8 cellular contexts compared by ENCODE assay signal in genomic region chr1:92461364-92462097, GRCh38. TPM values are rescaled to one million over a fixed set of nuclear protein-coding genes. Genes with fewer than 3 reads are reported as not detected.
DNase-seq lines count a peak whose midpoint lies in the region; ATAC-seq and TF ChIP-seq lines count a peak whose summit lies in the region.

No MANE protein-coding gene starts in this region.

- H3K9me3 Mint-ChIP-seq in immature natural killer cell: no peaks in the 10 kb centered on the region

- DNase-seq in HCT116 (ENCODE audit: low read depth, low spot score) (no peak), MM.1S (peak; percentile 88), immature natural killer cell (peak in 2 of 3 donors; percentile 10 to 24), tibial nerve (ENCODE audit: low spot score in 2 of 2) (no peak), NCI-H1930 (lab: John Stamatoyannopoulos, UW) (no peak), H4 (ENCODE audit: low spot score) (no peak)
- no peak for DNase-seq in effector CD4-positive, alpha-beta T cell

- no peaks in the 10 kb centered on the region for H3K79me2 ChIP-seq in HCT116 (ENCODE audit: insufficient read depth, low read length)
- H3K79me2 ChIP-seq in MM.1S (ENCODE audit: low read length): no peaks in the 10 kb centered on the region

- peak; percentile 29; the same call in 1 of the 2 replicates for TF ChIP-seq RAD21 in HCT116 (IDR thresholded peaks at IDR 0.05; ENCODE audit: low read depth)

- H3K4me3 Mint-ChIP-seq in immature natural killer cell: peak overlapping the region; percentile 1 to 53 (median 25)

- no peaks in the 10 kb centered on the region for H3K36me3 ChIP-seq in HCT116 (ENCODE audit: control insufficient read depth in 1 of 2, insufficient read depth in 2 of 2, low read length in 2 of 2)
- no peaks in the 10 kb centered on the region for H3K36me3 ChIP-seq in MM.1S (replicated peaks; ENCODE audit: insufficient read depth, low read length)
- H3K36me3 ChIP-seq in tibial nerve: no peaks in the 10 kb centered on the region

- no peak overlapping the region for H3K4me2 ChIP-seq in HCT116 (ENCODE audit: low read length)
- H3K4me2 ChIP-seq in MM.1S (ENCODE audit: low read depth, low read length): peak overlapping the region; percentile 71

- BruUV-seq in HCT116 (replicated peaks; lab: Mats Ljungman, UMichigan): no TSS peak

- H3K4me1 Mint-ChIP-seq in immature natural killer cell: peaks cover 66 to 74% of the 10 kb centered on the region in 2 donors

- CTCF ChIA-PET in HCT116 (lab: Charles Lee): interaction anchor here (1.1 kb wide), 1 partner anchor 24 kb away, joined by 3 read pairs; no protein-coding TSS in a partner anchor

- intact Hi-C loops in HCT116 (cut with micrococcal nuclease): no loop called here

- H3K9me2 ChIP-seq in HCT116 (ENCODE audit: insufficient read depth): no peaks in the 10 kb centered on the region
- H3K9me2 ChIP-seq in MM.1S (replicated peaks; ENCODE audit: insufficient read depth, low read length): no peaks in the 10 kb centered on the region

- POLR2A ChIA-PET in HCT116 (lab: Charles Lee): no interaction called here

- WGBS in tibial nerve, 2 donors: 80 to 82% methylated on average over 5 of the region's 5 CpGs

- TF ChIP-seq EP300 in tibial nerve (IDR thresholded peaks at IDR 0.05): no peak

- H3K36me3 Mint-ChIP-seq in immature natural killer cell: no peaks in the 10 kb centered on the region

- H3K9me3 ChIP-seq in HCT116 (ENCODE audit: control insufficient read depth in 1 of 2, insufficient read depth in 1 of 2, low read depth in 1 of 2, low read length in 2 of 2): no peaks in the 10 kb centered on the region
- H3K9me3 ChIP-seq in MM.1S (replicated peaks; ENCODE audit: insufficient read depth, low read length): no peaks in the 10 kb centered on the region
- H3K9me3 ChIP-seq in tibial nerve: no peaks in the 10 kb centered on the region

- H4K20me1 ChIP-seq in HCT116 (ENCODE audit: insufficient read depth) (no peaks in the 10 kb centered on the region), MM.1S (ENCODE audit: insufficient read depth, low read length) (no peaks in the 10 kb centered on the region)

- H3K27ac Mint-ChIP-seq in immature natural killer cell: peak overlapping the region in 5 of 6 donors; percentile 2 to 73 (median 57)

- H3K4me1 ChIP-seq in HCT116 (ENCODE audit: control insufficient read depth in 1 of 2, insufficient read depth in 2 of 2, low read length in 2 of 2) (no peaks in the 10 kb centered on the region), MM.1S (ENCODE audit: low read length) (peaks cover 36% of the 10 kb centered on the region), tibial nerve (no peaks in the 10 kb centered on the region)

- TF ChIP-seq POLR2A in HCT116 (IDR thresholded peaks at IDR 0.05; ENCODE audit: borderline replicate concordance, extremely low read depth, insufficient read depth, insufficient read length): no peak
- no peak for TF ChIP-seq POLR2A in tibial nerve (IDR thresholded peaks at IDR 0.05)

- H3K27me3 Mint-ChIP-seq in immature natural killer cell (ENCODE audit: low read depth in 3 of 3): no peaks in the 10 kb centered on the region

- H3K27me3 ChIP-seq in HCT116 (ENCODE audit: insufficient read depth, low read length) (no peaks in the 10 kb centered on the region), MM.1S (replicated peaks; ENCODE audit: insufficient read depth, low read length) (no peaks in the 10 kb centered on the region), tibial nerve (no peaks in the 10 kb centered on the region)

- H3K9ac ChIP-seq in HCT116 (ENCODE audit: low read length): no peak overlapping the region
- no peak overlapping the region for H3K9ac ChIP-seq in MM.1S (ENCODE audit: low read length)

- H3K27ac ChIP-seq in HCT116 (ENCODE audit: low read depth, low read length) (no peak overlapping the region), MM.1S (ENCODE audit: low read length) (peak overlapping the region; percentile 14; the same call in 1 of the 2 replicates), tibial nerve (no peak overlapping the region)

- RAD21 ChIA-PET in HCT116 (lab: Charles Lee; ENCODE audit: low non-redundant PET in 1 of 2, low total read pairs in 2 of 2, uncharacterized antibody in 2 of 2, unreplicated experiment in 2 of 2): no interaction called here

- no peak overlapping the region for H2AFZ ChIP-seq in HCT116 (ENCODE audit: low read depth, low read length, poor library complexity, severe bottlenecking)
- no peak overlapping the region for H2AFZ ChIP-seq in MM.1S (ENCODE audit: low read length)

- ATAC-seq in GM18858 (IDR thresholded peaks at IDR 0.05; ENCODE audit: unreplicated experiment) (peak; percentile 76), HCT116 (no peak)

- peaks cover 9% of the 10 kb centered on the region for H3F3A ChIP-seq in MM.1S (ENCODE audit: insufficient read depth, low read length)

- TF ChIP-seq CTCF in HCT116 (IDR thresholded peaks at IDR 0.05 in 2 of 3, conservative IDR thresholded peaks at IDR 0.05 in 1 of 3; ENCODE audit: borderline replicate concordance in 1 of 3, insufficient read depth in 1 of 3, low read depth in 2 of 3, low read length in 2 of 3) (0 out of 6 replicates have a peak, but pooled peaks of 1 of the 3 experiments have one; percentile 8), MM.1S (IDR thresholded peaks at IDR 0.05; ENCODE audit: low read length) (peak; percentile 43), tibial nerve (IDR thresholded peaks at IDR 0.05) (no peak)

- H3K4me3 ChIP-seq in HCT116 (replicated peaks in 1 of 2; ENCODE audit: low read depth in 1 of 2, low read length in 2 of 2) (no peak overlapping the region), MM.1S (ENCODE audit: low read length) (peak overlapping the region; percentile 42), tibial nerve (no peak overlapping the region)

TF ChIP-seq in HCT116, 20 proteins besides CTCF, POLR2A, EP300 and RAD21:
- TF ChIP-seq EZH2phosphoT487 (IDR thresholded peaks at IDR 0.05; ENCODE audit: borderline replicate concordance): no peak
- TF ChIP-seq YY1 (IDR thresholded peaks at IDR 0.05; ENCODE audit: extremely low read depth, insufficient replicate concordance, low read depth, low read length): no peak
- TF ChIP-seq ZFX (IDR thresholded peaks at IDR 0.05): no peak
- TF ChIP-seq SRF (IDR thresholded peaks at IDR 0.05; ENCODE audit: low read depth): no peak
- no peak for TF ChIP-seq ZNF274 (IDR thresholded peaks at IDR 0.05; ENCODE audit: low read depth, low read length)
- no peak for TF ChIP-seq SP1 (IDR thresholded peaks at IDR 0.05; ENCODE audit: low read depth)
- TF ChIP-seq JUND (IDR thresholded peaks at IDR 0.05): no peak
- no peak for TF ChIP-seq ZBTB33 (IDR thresholded peaks at IDR 0.05; ENCODE audit: extremely low read depth, insufficient replicate concordance, low read length)
- TF ChIP-seq TCF7L2 (IDR thresholded peaks at IDR 0.05; ENCODE audit: borderline replicate concordance, extremely low read depth, insufficient read depth, insufficient read length): no peak
- TF ChIP-seq ELF1 (IDR thresholded peaks at IDR 0.05; ENCODE audit: borderline replicate concordance, low read depth): no peak
- no peak for TF ChIP-seq MAX (IDR thresholded peaks at IDR 0.05)
TF ChIP-seq in HCT116: peak in this region for 0.

RNA-seq across cellular contexts. Expression of gene GFI1, which starts 25.2 kb away (rescaled TPM):
- total RNA-seq in HCT116 (2021; ENCODE audit: unreplicated experiment) (8.1 TPM), tibial nerve (1 to 10 TPM in 3 of 4 donors, under 1 TPM in 1; 0.30 to 1.3 (median 1.1) TPM)
- 6.6 and 6.8 TPM in 2 replicates for polyA plus RNA-seq in HCT116 (2012)
- polyA plus RNA-seq in immature natural killer cell: 10 to 100 TPM; 17.8 to 47.4 (median 27.2) TPM
- total RNA-seq in H4 (2014; rRNA removed; shearing (Covaris generic)): 0.17 and 0.80 TPM in 2 replicates

Comparison
In these comparisons a context has a peak if more than half of its experiments do, and no peak if none do; other contexts are left out.
1. DNase-seq: peak in MM.1S (single experiment) and immature natural killer cell (2 of 3); none in HCT116 (single experiment), tibial nerve (0 of 2), NCI-H1930 (0 of 2), H4 (single experiment) and effector CD4-positive, alpha-beta T cell (single experiment).